In the genomic region with DNA sequence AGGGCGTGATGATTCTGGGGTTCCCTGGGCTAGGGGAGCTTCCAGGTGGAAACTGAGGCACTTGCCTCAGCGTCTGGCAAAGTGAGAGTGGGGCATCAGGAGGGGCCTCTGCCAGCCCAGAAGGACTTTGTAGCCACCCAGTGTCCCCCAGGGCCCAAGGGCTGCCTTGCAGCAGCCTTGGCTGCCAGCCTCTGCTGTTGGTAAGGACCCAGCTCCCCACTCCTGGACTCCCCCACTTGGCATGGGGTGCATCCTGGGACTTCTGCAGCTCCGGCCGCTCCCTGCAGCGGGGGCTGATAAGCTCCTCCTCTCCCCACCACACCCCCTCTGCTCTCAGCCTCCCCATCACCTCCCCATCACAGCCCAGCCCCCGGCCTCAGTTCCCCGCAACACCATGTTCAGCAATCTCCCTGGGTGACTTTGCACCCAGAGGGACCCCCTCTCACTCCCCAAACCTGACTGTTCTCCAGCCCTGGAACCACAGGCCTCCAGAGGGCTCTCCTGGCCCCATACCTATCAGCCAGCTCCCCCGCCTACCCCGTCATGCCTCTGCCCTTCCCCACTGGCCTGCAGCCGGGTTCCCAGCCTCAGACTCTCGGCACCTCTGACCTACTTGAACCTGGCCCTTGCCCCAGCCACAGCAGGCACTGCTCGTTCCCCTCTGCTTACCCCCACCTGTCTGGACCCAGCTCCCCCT, we compare ENCODE assay signal across 20 cellular contexts.
DNase-seq lines count a peak whose midpoint lies in the region; ATAC-seq, FAIRE-seq and TF ChIP-seq lines count a peak whose summit lies in the region.
"Had no signal": no experiment of that assay in that cellular context is flagged by ENCODE, and none has a peak within 500 bp of the region (broad histone marks: within the 10 kb centered on the region; RNA-seq: fewer than 3 reads in every experiment).

No MANE protein-coding gene starts in this region.

- no peaks in the 10 kb centered on the region for H3K36me3 Mint-ChIP-seq in activated naive CD8-positive, alpha-beta T cell treated with anti-CD3 and anti-CD28 coated beads, Interleukin-2, amount 10 ng/mL, durations not matched to agents 7 days and 5 days
- no peaks in the 10 kb centered on the region for H3K36me3 Mint-ChIP-seq in activated naive CD8-positive, alpha-beta T cell treated with anti-CD3 and anti-CD28 coated beads for 36 hours
- no peaks in the 10 kb centered on the region for H3K36me3 Mint-ChIP-seq in chondrocyte (ENCODE audit: low read depth)
- H3K36me3 Mint-ChIP-seq in stimulated activated memory B cell treated with anti-CD40 and anti-IgM and Interleukin-4, amounts not matched to agents 10 μg/mL and 1 μg/mL and 100 μg/mL, for 72 hours, result no peaks in the 10 kb centered on the region
- H3K36me3 Mint-ChIP-seq: CD8-positive, alpha-beta memory T cell had no signal

- H3K27me3 Mint-ChIP-seq in activated naive CD8-positive, alpha-beta T cell treated with anti-CD3 and anti-CD28 coated beads, Interleukin-2, amount 10 ng/mL, durations not matched to agents 7 days and 5 days, result peaks cover 13% of the 10 kb centered on the region
- peaks cover 12% of the 10 kb centered on the region for H3K27me3 Mint-ChIP-seq in activated naive CD8-positive, alpha-beta T cell treated with anti-CD3 and anti-CD28 coated beads for 36 hours
- H3K27me3 Mint-ChIP-seq in chondrocyte (ENCODE audit: low read depth), result peaks cover 13% of the 10 kb centered on the region
- H3K27me3 Mint-ChIP-seq in stimulated activated memory B cell treated with anti-CD40 and anti-IgM and Interleukin-4, amounts not matched to agents 10 μg/mL and 1 μg/mL and 100 μg/mL, for 72 hours, result peaks cover 16% of the 10 kb centered on the region

- DNase-seq in activated naive CD8-positive, alpha-beta T cell treated with anti-CD3 and anti-CD28 coated beads, Interleukin-2, amount 10 ng/mL, durations not matched to agents 7 days and 5 days, result no peak
- DNase-seq in activated naive CD8-positive, alpha-beta T cell treated with anti-CD3 and anti-CD28 coated beads for 36 hours, result no peak
- DNase-seq in chondrocyte (ENCODE audit: low spot score) (peak; percentile 86), HepG2 (ENCODE audit: low spot score) (no peak), NCI-H1092 (lab: John Stamatoyannopoulos, UW) (no peak), vagina (ENCODE audit: extremely low spot score in 2 of 2) (no peak)
- DNase-seq: 8988T, DND-41, NCI-H1092 treated with DMSO at 0.1 percent for 48 hours, NCI-H2081 treated with DMSO at 0.1 percent for 48 hours, NCI-H510A, PC-9, SHP77 had no signal

- in situ Hi-C loops in HepG2 (cut with HindIII; ENCODE audit: extremely low pct_ligation_motif_present, low pct_unique_long_range_greater_than_20kb), result no loop called here

- H3K4me3 ChIP-seq in HepG2 (replicated peaks in 1 of 3; ENCODE audit: insufficient read depth in 1 of 3, low read depth in 2 of 3, low read length in 3 of 3) (no peak overlapping the region), vagina (no peak overlapping the region)
- H3K4me3 ChIP-seq: PC-9 had no signal

- H4K20me1 ChIP-seq in HepG2 (ENCODE audit: insufficient read depth, low read length), result no peaks in the 10 kb centered on the region

- no TSS peak for BruUV-seq in HepG2 (replicated peaks; lab: Mats Ljungman, UMichigan)

- TF ChIP-seq RAD21 in HepG2 (CRISPR knock-in tag; IDR thresholded peaks at IDR 0.05), result no peak

- no peak overlapping the region for H3K27ac Mint-ChIP-seq in activated naive CD8-positive, alpha-beta T cell treated with anti-CD3 and anti-CD28 coated beads, Interleukin-2, amount 10 ng/mL, durations not matched to agents 7 days and 5 days
- no peak overlapping the region for H3K27ac Mint-ChIP-seq in activated naive CD8-positive, alpha-beta T cell treated with anti-CD3 and anti-CD28 coated beads for 36 hours
- H3K27ac Mint-ChIP-seq in chondrocyte (ENCODE audit: unreplicated experiment), result no peak overlapping the region
- peak overlapping the region; percentile 58 for H3K27ac Mint-ChIP-seq in stimulated activated memory B cell treated with anti-CD40 and anti-IgM and Interleukin-4, amounts not matched to agents 10 μg/mL and 1 μg/mL and 100 μg/mL, for 72 hours

- POLR2A ChIA-PET in activated naive CD8-positive, alpha-beta T cell treated with anti-CD3 and anti-CD28 coated beads, Interleukin-2, amount 10 ng/mL, durations not matched to agents 7 days and 5 days (lab: Charles Lee), result no interaction called here
- POLR2A ChIA-PET in HepG2 (lab: Yijun Ruan, JAX), result no interaction called here

- no peak overlapping the region for H3K27ac ChIP-seq in HepG2 (ENCODE audit: extremely low read length, insufficient read depth, low read length)
- no peak overlapping the region for H3K27ac ChIP-seq in vagina
- H3K27ac ChIP-seq: KMS-11, PC-9 had no signal

- H3K4me1 ChIP-seq in HepG2 (ENCODE audit: insufficient read depth, low read length) (peaks cover 41% of the 10 kb centered on the region), vagina (peaks cover 13% of the 10 kb centered on the region)

- H3K9me3 ChIP-seq in HepG2 (ENCODE audit: low read length) (no peaks in the 10 kb centered on the region), vagina (no peaks in the 10 kb centered on the region)

- CTCF ChIA-PET in HepG2 (lab: Yijun Ruan, JAX; ENCODE audit: low intra/inter-chr PET ratio, low total read pairs), result no interaction called here

- no peak overlapping the region for H3K9ac ChIP-seq in HepG2 (ENCODE audit: insufficient read depth, low read depth, low read length)
- H3K9ac ChIP-seq: KMS-11 had no signal

- peaks cover 11% of the 10 kb centered on the region for H3K4me1 Mint-ChIP-seq in activated naive CD8-positive, alpha-beta T cell treated with anti-CD3 and anti-CD28 coated beads, Interleukin-2, amount 10 ng/mL, durations not matched to agents 7 days and 5 days
- H3K4me1 Mint-ChIP-seq in activated naive CD8-positive, alpha-beta T cell treated with anti-CD3 and anti-CD28 coated beads for 36 hours, result no peaks in the 10 kb centered on the region
- no peaks in the 10 kb centered on the region for H3K4me1 Mint-ChIP-seq in chondrocyte (ENCODE audit: low read depth)
- peaks cover 8% of the 10 kb centered on the region for H3K4me1 Mint-ChIP-seq in stimulated activated memory B cell treated with anti-CD40 and anti-IgM and Interleukin-4, amounts not matched to agents 10 μg/mL and 1 μg/mL and 100 μg/mL, for 72 hours

- no peak for ATAC-seq in activated naive CD8-positive, alpha-beta T cell treated with anti-CD3 and anti-CD28 coated beads, Interleukin-2, amount 10 ng/mL, durations not matched to agents 7 days and 5 days (ENCODE audit: low read depth)
- peak; percentile 51 for ATAC-seq in HepG2
- ATAC-seq in stimulated activated memory B cell treated with anti-CD40 and anti-IgM and Interleukin-4, amounts not matched to agents 10 μg/mL and 1 μg/mL and 100 μg/mL, for 72 hours, result peak; percentile 17
- ATAC-seq in GM21390 (IDR thresholded peaks at IDR 0.05; ENCODE audit: unreplicated experiment), result no peak

- no peaks in the 10 kb centered on the region for H3K79me2 ChIP-seq in HepG2 (ENCODE audit: insufficient read depth, low read length)

- H3K27me3 ChIP-seq in HepG2 (ENCODE audit: control insufficient read depth in 1 of 2, insufficient read depth in 2 of 2, low read length in 2 of 2) (peaks cover 0 to 8% of the 10 kb centered on the region in 2 experiments; a peak in 4 of 5 replicates), vagina (no peaks in the 10 kb centered on the region)

- peak overlapping the region; percentile 16 for H3K4me3 Mint-ChIP-seq in activated naive CD8-positive, alpha-beta T cell treated with anti-CD3 and anti-CD28 coated beads, Interleukin-2, amount 10 ng/mL, durations not matched to agents 7 days and 5 days
- H3K4me3 Mint-ChIP-seq in activated naive CD8-positive, alpha-beta T cell treated with anti-CD3 and anti-CD28 coated beads for 36 hours, result no peak overlapping the region
- H3K4me3 Mint-ChIP-seq in chondrocyte (ENCODE audit: unreplicated experiment), result no peak overlapping the region
- H3K4me3 Mint-ChIP-seq in stimulated activated memory B cell treated with anti-CD40 and anti-IgM and Interleukin-4, amounts not matched to agents 10 μg/mL and 1 μg/mL and 100 μg/mL, for 72 hours, result no peak overlapping the region
- H3K4me3 Mint-ChIP-seq: CD8-positive, alpha-beta memory T cell had no signal

- no peaks in the 10 kb centered on the region for H3K9me3 Mint-ChIP-seq in activated naive CD8-positive, alpha-beta T cell treated with anti-CD3 and anti-CD28 coated beads, Interleukin-2, amount 10 ng/mL, durations not matched to agents 7 days and 5 days
- no peaks in the 10 kb centered on the region for H3K9me3 Mint-ChIP-seq in activated naive CD8-positive, alpha-beta T cell treated with anti-CD3 and anti-CD28 coated beads for 36 hours
- no peaks in the 10 kb centered on the region for H3K9me3 Mint-ChIP-seq in chondrocyte (ENCODE audit: low read depth)
- no peaks in the 10 kb centered on the region for H3K9me3 Mint-ChIP-seq in stimulated activated memory B cell treated with anti-CD40 and anti-IgM and Interleukin-4, amounts not matched to agents 10 μg/mL and 1 μg/mL and 100 μg/mL, for 72 hours
- H3K9me3 Mint-ChIP-seq: CD8-positive, alpha-beta memory T cell had no signal

- TF ChIP-seq POLR2A in HepG2 (IDR thresholded peaks at IDR 0.05; ENCODE audit: insufficient read depth in 1 of 2, low read depth in 2 of 2, low read length in 2 of 2) (no peak), vagina (IDR thresholded peaks at IDR 0.05) (no peak)

- no peak for FAIRE-seq in HepG2 (lab: Jason Lieb, UNC)
- FAIRE-seq: G401.6, GM12892, H54 had no signal

- no peak overlapping the region for H2AFZ ChIP-seq in HepG2 (ENCODE audit: low read length)
- H2AFZ ChIP-seq: PC-9 had no signal

- no peak for TF ChIP-seq CTCF in chondrocyte (IDR thresholded peaks at IDR 0.05)
- TF ChIP-seq CTCF in HepG2 (CRISPR knock-in tag; IDR thresholded peaks at IDR 0.05), result peak; percentile 25; the same call in 1 of the 2 replicates
- no peak for TF ChIP-seq CTCF in vagina (IDR thresholded peaks at IDR 0.05)

- intact Hi-C loops in HepG2 (cut with micrococcal nuclease; ENCODE audit: unreplicated experiment) (no loop called here), vagina (cut with DNase I) (no loop called here)

- H3K36me3 ChIP-seq in HepG2 (replicated peaks in 1 of 2; ENCODE audit: control insufficient read depth in 1 of 2, insufficient read depth in 2 of 2, low read length in 2 of 2) (no peaks in the 10 kb centered on the region), vagina (no peaks in the 10 kb centered on the region)

- WGBS in HepG2 (ENCODE audit: low lambda C conversion rate), result 28% methylated on average over 9 of the region's 12 CpGs

- TF ChIP-seq EP300 in HepG2 (IDR thresholded peaks at IDR 0.05; ENCODE audit: low read depth in 2 of 2, low read length in 2 of 2) (no peak), HepG2 (CRISPR knock-in tag; IDR thresholded peaks at IDR 0.05; ENCODE audit: borderline replicate concordance) (no peak)

- H3K4me2 ChIP-seq in HepG2 (ENCODE audit: low read depth, low read length), result no peak overlapping the region
- H3K4me2 ChIP-seq: KMS-11, PC-9 had no signal

TF ChIP-seq in HepG2, 621 proteins besides CTCF, POLR2A, EP300 and RAD21 (continues in another document):
- peak; percentile 18 for TF ChIP-seq STAG1 (CRISPR knock-in tag; IDR thresholded peaks at IDR 0.05)
- TF ChIP-seq SKI (IDR thresholded peaks at IDR 0.05; ENCODE audit: partially characterized antibody), result no peak

Comparison
In these comparisons a context has a peak if more than half of its experiments do, and no peak if none do; other contexts are left out.
1. ATAC-seq: peak in HepG2 (single experiment) and stimulated activated memory B cell treated with anti-CD40 and anti-IgM and Interleukin-4, amounts not matched to agents 10 μg/mL and 1 μg/mL and 100 μg/mL, for 72 hours (single experiment); none in activated naive CD8-positive, alpha-beta T cell treated with anti-CD3 and anti-CD28 coated beads, Interleukin-2, amount 10 ng/mL, durations not matched to agents 7 days and 5 days (single experiment) and GM21390 (single experiment).